In the genomic region with DNA sequence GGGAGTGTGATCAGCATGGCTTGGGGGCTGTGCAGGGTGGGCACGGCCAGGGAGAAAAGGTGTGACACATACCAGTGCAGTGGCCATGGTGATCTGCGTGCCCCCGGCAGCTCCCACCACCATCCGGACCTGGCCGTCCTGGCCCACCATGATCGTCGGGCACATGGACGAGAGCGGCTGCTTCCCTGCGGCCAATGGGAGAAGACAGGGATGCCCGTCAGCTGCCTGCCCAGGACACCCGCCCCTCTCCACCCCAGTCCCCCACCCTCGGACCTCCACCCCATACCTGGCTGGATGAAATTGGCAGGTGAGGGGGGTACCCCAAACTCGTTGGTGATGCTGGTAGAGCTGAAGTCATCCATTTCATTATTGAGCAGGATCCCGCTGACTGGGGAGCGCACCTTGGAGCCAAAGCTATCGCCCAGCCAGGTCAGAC, we compare ENCODE assay signal across 17 cellular contexts. TPM values are rescaled to one million over a fixed set of nuclear protein-coding genes. Genes with fewer than 3 reads are reported as not detected.
A peak's percentile ranks its signal among the peaks of the same experiment; 100 is the strongest.
DNase-seq lines count a peak whose midpoint lies in the region; ATAC-seq and TF ChIP-seq lines count a peak whose summit lies in the region.
"Not testable (repeated sequence)": the region's sequence is repeated elsewhere in the genome, so short reads cannot be mapped to it uniquely, and the experiment has no call there.
"Had no signal": no experiment of that assay in that cellular context is flagged by ENCODE, and none has a peak within 500 bp of the region (broad histone marks: within the 10 kb centered on the region; RNA-seq: fewer than 3 reads in every experiment).

No MANE protein-coding gene starts in this region.

- not testable (repeated sequence) for H3K27me3 ChIP-seq in endodermal cell (ENCODE audit: control insufficient read depth, insufficient read depth, low read length, poor library complexity, severe bottlenecking); right atrium auricular region; lower lobe of right lung (ENCODE audit: low read depth); spleen (replicated peaks in 1 of 7); upper lobe of left lung

- H3K27me3 Mint-ChIP-seq in activated CD8-positive, alpha-beta memory T cell treated with anti-CD3 and anti-CD28 coated beads, Interleukin-2, amount 10 ng/mL, durations not matched to agents 7 days and 5 days; endodermal cell (ENCODE audit: insufficient read depth): not testable (repeated sequence)

- not testable (repeated sequence) for H3K27ac Mint-ChIP-seq in activated CD8-positive, alpha-beta memory T cell treated with anti-CD3 and anti-CD28 coated beads, Interleukin-2, amount 10 ng/mL, durations not matched to agents 7 days and 5 days; endodermal cell

- not testable (repeated sequence) for H3K9ac ChIP-seq in endodermal cell (ENCODE audit: extremely low read depth, low read length, poor library complexity, severe bottlenecking)

- peak; percentile 2 for DNase-seq in activated CD8-positive, alpha-beta memory T cell treated with anti-CD3 and anti-CD28 coated beads, Interleukin-2, amount 10 ng/mL, durations not matched to agents 7 days and 5 days
- DNase-seq in endodermal cell (peak; percentile 15), right atrium auricular region (ENCODE audit: low spot score) (peak; percentile 5), left lobe of liver (ENCODE audit: low spot score) (peak; percentile 34), spleen (peak; percentile 44), upper lobe of left lung (peak in 1 of 2 donors; percentile 51), ureter (ENCODE audit: low spot score) (peak; percentile 26)
- not testable (repeated sequence) for DNase-seq in lower lobe of right lung

- H3K4me3 Mint-ChIP-seq in activated CD8-positive, alpha-beta memory T cell treated with anti-CD3 and anti-CD28 coated beads, Interleukin-2, amount 10 ng/mL, durations not matched to agents 7 days and 5 days; endodermal cell: not testable (repeated sequence)

- TF ChIP-seq POLR2A in spleen (IDR thresholded peaks at IDR 0.05); upper lobe of left lung (IDR thresholded peaks at IDR 0.05): not testable (repeated sequence)

- not testable (repeated sequence) for H3K36me3 Mint-ChIP-seq in activated CD8-positive, alpha-beta memory T cell treated with anti-CD3 and anti-CD28 coated beads, Interleukin-2, amount 10 ng/mL, durations not matched to agents 7 days and 5 days; endodermal cell (ENCODE audit: low read depth)

- ATAC-seq in activated CD8-positive, alpha-beta memory T cell treated with anti-CD3 and anti-CD28 coated beads, Interleukin-2, amount 10 ng/mL, durations not matched to agents 7 days and 5 days; left lobe of liver; lower lobe of right lung; upper lobe of left lung (ENCODE audit: low FRiP score in 2 of 2): not testable (repeated sequence)

- H3K4me1 Mint-ChIP-seq in activated CD8-positive, alpha-beta memory T cell treated with anti-CD3 and anti-CD28 coated beads, Interleukin-2, amount 10 ng/mL, durations not matched to agents 7 days and 5 days; endodermal cell: not testable (repeated sequence)

- H3K9me3 ChIP-seq in endodermal cell (ENCODE audit: control insufficient read depth, low read length); right atrium auricular region; lower lobe of right lung; spleen; upper lobe of left lung: not testable (repeated sequence)

- WGBS in endodermal cell (ENCODE audit: insufficient coverage in 1 of 2, insufficient read length in 1 of 2), 2 experiments: 94% methylated on average over 15 of the region's 17 CpGs; no CpG with 5 or more reads in 1 of the 2 experiments
- WGBS in spleen, 5 donors: 87 to 96% (median 89%) methylated on average over 13 to 17 of the region's 17 CpGs
- 92 to 100% methylated on average over 2 to 13 of the region's 17 CpGs for WGBS in upper lobe of left lung, 2 donors

- intact Hi-C loops in lower lobe of right lung (cut with DNase I); spleen (cut with DNase I; ENCODE audit: low total_unique reads): not testable (repeated sequence)

- H3K36me3 ChIP-seq in endodermal cell (ENCODE audit: control insufficient read depth, insufficient read depth, low read length); right atrium auricular region; lower lobe of right lung; spleen; upper lobe of left lung: not testable (repeated sequence)

- CTCF ChIA-PET in activated CD8-positive, alpha-beta memory T cell treated with anti-CD3 and anti-CD28 coated beads, Interleukin-2, amount 10 ng/mL, durations not matched to agents 7 days and 5 days (lab: Charles Lee): not testable (repeated sequence)

- not testable (repeated sequence) for H3K4me3 ChIP-seq in endodermal cell (ENCODE audit: low read length); right atrium auricular region; spleen
- H3K4me3 ChIP-seq in lower lobe of right lung: peak overlapping the region; percentile 31
- peak overlapping the region in 1 of 4 donors; percentile 29 for H3K4me3 ChIP-seq in upper lobe of left lung

- not testable (repeated sequence) for H3K9me3 Mint-ChIP-seq in activated CD8-positive, alpha-beta memory T cell treated with anti-CD3 and anti-CD28 coated beads, Interleukin-2, amount 10 ng/mL, durations not matched to agents 7 days and 5 days (ENCODE audit: low read depth); endodermal cell

- not testable (repeated sequence) for H3K27ac ChIP-seq in endodermal cell (ENCODE audit: low read depth, low read length); right atrium auricular region; spleen
- peak overlapping the region; percentile 67 for H3K27ac ChIP-seq in lower lobe of right lung
- peak overlapping the region; percentile 44 to 85 (median 60) for H3K27ac ChIP-seq in upper lobe of left lung

- not testable (repeated sequence) for H3K4me1 ChIP-seq in endodermal cell (ENCODE audit: control insufficient read depth, insufficient read depth, low read length); right atrium auricular region; lower lobe of right lung; spleen
- peaks cover 0 to 10% (median 0%) of the 10 kb centered on the region in 4 donors for H3K4me1 ChIP-seq in upper lobe of left lung

- TF ChIP-seq EP300 in upper lobe of left lung (IDR thresholded peaks at IDR 0.05): not testable (repeated sequence)

- TF ChIP-seq CTCF in endodermal cell (conservative IDR thresholded peaks at IDR 0.05); right atrium auricular region (IDR thresholded peaks at IDR 0.05); lower lobe of right lung (IDR thresholded peaks at IDR 0.05); spleen (IDR thresholded peaks at IDR 0.05 in 8 of 11, conservative IDR thresholded peaks at IDR 0.05 in 3 of 11); upper lobe of left lung (IDR thresholded peaks at IDR 0.05): not testable (repeated sequence)

RNA-seq across cellular contexts. Expression of a gene that starts 2.8 kb away (rescaled TPM):
- total RNA-seq in activated CD8-positive, alpha-beta memory T cell treated with anti-CD3 and anti-CD28 coated beads, Interleukin-2, amount 10 ng/mL, durations not matched to agents 7 days and 5 days: not detected
- total RNA-seq in endodermal cell (not detected), right atrium auricular region (not detected), left lobe of liver (not detected), lower lobe of right lung (57.2 TPM), spleen (not detected), upper lobe of left lung (10 to 100 TPM; 23.0 to 94.7 (median 75.7) TPM), ureter (not detected)
- not detected for polyA plus RNA-seq in endodermal cell (2013, experiment 1 of 2)
- polyA plus RNA-seq in endodermal cell (2013, experiment 2 of 2): not detected
- polyA plus RNA-seq in spleen: not detected
- total RNA-seq: A673; CD4-positive, alpha-beta memory T cell; CD4-positive, CD25-positive, alpha-beta regulatory T cell; CD8-positive, alpha-beta memory T cell; Daoy; G401; GM12878 had no signal
- polyA plus RNA-seq: AG04450; CD14-positive monocyte; CD4-positive, alpha-beta memory T cell; CD4-positive, CD25-positive, alpha-beta regulatory T cell; CD8-positive, alpha-beta memory T cell; GM12878 had no signal

Comparison
In these comparisons a context has a peak if more than half of its experiments do, and no peak if none do; other contexts are left out.
1. RNA of a gene that starts 2.8 kb away (total RNA-seq): 23.0 to 94.7 TPM in upper lobe of left lung and 57.2 TPM in lower lobe of right lung (single experiment); not detected in left lobe of liver (single experiment), not detected in activated CD8-positive, alpha-beta memory T cell treated with anti-CD3 and anti-CD28 coated beads, Interleukin-2, amount 10 ng/mL, durations not matched to agents 7 days and 5 days, not detected in endodermal cell, not detected in right atrium auricular region, not detected in spleen and not detected in ureter (single experiment); every median in the first group is over 10 times any median in the second.